Comparison of ENCODE assay signal across 1 cellular context in the genomic region with DNA sequence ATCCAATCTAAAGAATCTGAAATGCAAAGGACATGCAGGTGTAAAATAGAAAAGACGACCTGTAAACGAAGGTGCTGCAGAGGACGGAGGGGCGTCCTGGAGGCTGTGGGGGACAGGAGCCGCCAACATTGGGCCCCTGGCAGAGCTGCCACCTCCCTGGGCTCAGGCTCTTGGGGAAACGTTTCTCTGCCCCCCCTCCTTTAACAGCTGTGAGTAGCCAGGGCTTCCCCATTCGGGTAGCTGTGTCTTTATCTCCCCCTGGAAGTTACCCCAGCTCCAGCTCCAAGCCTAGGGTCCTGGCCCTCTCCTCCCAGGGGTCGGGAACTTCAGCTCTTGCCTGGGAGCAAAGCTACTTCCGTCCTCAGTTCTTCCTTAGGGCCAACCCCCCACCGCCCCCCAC.
TF ChIP-seq lines count a peak whose summit lies in the region.

No MANE protein-coding gene starts in this region.

TF ChIP-seq in HCT116, 20 proteins besides CTCF, POLR2A, EP300 and RAD21 (continued from another document):
- no peak for TF ChIP-seq REST (IDR thresholded peaks at IDR 0.05; ENCODE audit: low read depth)
- TF ChIP-seq TCF7L2 (IDR thresholded peaks at IDR 0.05; ENCODE audit: borderline replicate concordance, extremely low read depth, insufficient read depth, insufficient read length) = no peak
- TF ChIP-seq EGR1 (IDR thresholded peaks at IDR 0.05; ENCODE audit: low read depth) = no peak
- TF ChIP-seq, protein P1, sequence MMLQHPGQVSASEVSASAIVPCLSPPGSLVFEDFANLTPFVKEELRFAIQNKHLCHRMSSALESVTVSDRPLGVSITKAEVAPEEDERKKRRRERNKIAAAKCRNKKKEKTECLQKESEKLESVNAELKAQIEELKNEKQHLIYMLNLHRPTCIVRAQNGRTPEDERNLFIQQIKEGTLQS (IDR thresholded peaks at IDR 0.05) = no peak
- TF ChIP-seq ZBTB33 (IDR thresholded peaks at IDR 0.05; ENCODE audit: extremely low read depth, insufficient replicate concordance, low read length) = no peak
- no peak for TF ChIP-seq JUND (IDR thresholded peaks at IDR 0.05)
- TF ChIP-seq CBX3 (IDR thresholded peaks at IDR 0.05; ENCODE audit: low read depth) = no peak
- TF ChIP-seq ELF1 (IDR thresholded peaks at IDR 0.05; ENCODE audit: borderline replicate concordance, low read depth) = no peak
- TF ChIP-seq, protein P2, sequence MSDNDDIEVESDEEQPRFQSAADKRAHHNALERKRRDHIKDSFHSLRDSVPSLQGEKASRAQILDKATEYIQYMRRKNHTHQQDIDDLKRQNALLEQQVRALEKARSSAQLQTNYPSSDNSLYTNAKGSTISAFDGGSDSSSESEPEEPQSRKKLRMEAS (IDR thresholded peaks at IDR 0.05) = no peak
- TF ChIP-seq EZH2phosphoT487 (IDR thresholded peaks at IDR 0.05; ENCODE audit: borderline replicate concordance) = no peak
- no peak for TF ChIP-seq FOSL1 (IDR thresholded peaks at IDR 0.05; ENCODE audit: low read depth)
- no peak for TF ChIP-seq POLR2AphosphoS5 (IDR thresholded peaks at IDR 0.05; ENCODE audit: low read depth, low read length)
- TF ChIP-seq CEBPB (IDR thresholded peaks at IDR 0.05; ENCODE audit: low read depth) = no peak
